ENCODE assay signal across 20 cellular contexts in the genomic region with DNA sequence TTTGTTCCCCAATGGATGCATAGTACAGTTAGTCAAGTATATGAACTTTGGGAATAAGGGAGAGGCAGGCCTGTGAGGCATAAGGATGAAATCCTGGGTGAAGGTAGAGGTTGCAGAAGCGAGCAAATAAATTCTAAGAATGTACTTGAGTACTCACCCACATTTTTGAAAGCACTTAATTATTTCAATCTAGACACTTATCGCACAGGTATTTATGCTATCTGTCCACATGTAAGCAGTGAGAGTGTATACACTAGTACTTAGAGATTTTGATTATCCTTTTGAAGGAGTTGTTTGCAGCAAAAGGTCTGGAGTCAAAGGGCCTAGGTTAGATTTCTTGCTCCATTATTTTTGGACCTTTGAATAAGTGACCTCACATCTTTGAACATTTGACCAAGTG.
DNase-seq lines count a peak whose midpoint lies in the region; ATAC-seq, FAIRE-seq and TF ChIP-seq lines count a peak whose summit lies in the region.
"Had no signal": no experiment of that assay in that cellular context is flagged by ENCODE, and none has a peak within 500 bp of the region (broad histone marks: within the 10 kb centered on the region; RNA-seq: fewer than 3 reads in every experiment).

No MANE protein-coding gene starts in this region.

- H3K27ac ChIP-seq in lower lobe of right lung = peak overlapping the region; percentile 15
- H3K27ac ChIP-seq: BLaER1 had no signal

- no peak overlapping the region for H3K4me3 ChIP-seq in lower lobe of right lung
- H3K4me3 ChIP-seq: BLaER1, GM12878, K562 had no signal

- FAIRE-seq in GM18507 (lab: Jason Lieb, UNC) = peak; percentile 38
- FAIRE-seq: GM12878, K562 had no signal

- H3K27me3 ChIP-seq in lower lobe of right lung (ENCODE audit: low read depth) = no peaks in the 10 kb centered on the region
- H3K27me3 ChIP-seq: BLaER1 had no signal

- peak; percentile 88 to 93 for ATAC-seq in lower lobe of right lung
- ATAC-seq: GM12878, K562 had no signal

- H3K36me3 ChIP-seq in lower lobe of right lung = no peaks in the 10 kb centered on the region
- H3K36me3 ChIP-seq: BLaER1 had no signal

- H3K36me3 Mint-ChIP-seq in type B pancreatic cell = peaks cover 8% of the 10 kb centered on the region
- H3K36me3 Mint-ChIP-seq: CD14-positive monocyte had no signal

- TF ChIP-seq CTCF in lower lobe of right lung (IDR thresholded peaks at IDR 0.05) (no peak), type B pancreatic cell (conservative IDR thresholded peaks at IDR 0.05) (no peak)

- H3K4me3 Mint-ChIP-seq in type B pancreatic cell = peak overlapping the region; percentile 37
- H3K4me3 Mint-ChIP-seq: CD14-positive monocyte; CD4-positive, alpha-beta memory T cell; H9 had no signal

- peaks cover 4% of the 10 kb centered on the region for H3K4me1 Mint-ChIP-seq in type B pancreatic cell (ENCODE audit: unreplicated experiment)

- intact Hi-C loops in lower lobe of right lung (cut with DNase I) = no loop called here

- peaks cover 5% of the 10 kb centered on the region for H3K9me3 Mint-ChIP-seq in type B pancreatic cell

- no peaks in the 10 kb centered on the region for H3K9me3 ChIP-seq in lower lobe of right lung
- H3K9me3 ChIP-seq: BLaER1 had no signal

- no peaks in the 10 kb centered on the region for H3K27me3 Mint-ChIP-seq in type B pancreatic cell
- H3K27me3 Mint-ChIP-seq: CD4-positive, alpha-beta memory T cell had no signal

- peaks cover 5% of the 10 kb centered on the region for H3K4me1 ChIP-seq in lower lobe of right lung
- H3K4me1 ChIP-seq: BLaER1 had no signal

- DNase-seq in GM18507 (ENCODE audit: extremely low spot score, insufficient read length, low read depth) (no peak), NCI-H226 (peak; percentile 46), lower lobe of right lung (no peak), type B pancreatic cell (ENCODE audit: extremely low spot score, unreplicated experiment) (no peak), foreskin melanocyte (no peak), NCI-H510A (lab: John Stamatoyannopoulos, UW) (no peak), HuH-7.5 (ENCODE audit: low spot score) (no peak)
- no peak for DNase-seq in activated CD8-positive, alpha-beta memory T cell treated with anti-CD3 and anti-CD28 coated beads for 24 hours
- DNase-seq: 8988T; Calu3; CD4-positive, alpha-beta memory T cell; DMS53; DND-41; EL; GOT3; H9 had no signal

- H3K27ac Mint-ChIP-seq in type B pancreatic cell = peak overlapping the region; percentile 75
- H3K27ac Mint-ChIP-seq: CD14-positive monocyte; CD4-positive, alpha-beta memory T cell; H9 had no signal
